Comparison of ENCODE assay signal across 8 cellular contexts in genomic region chr7:28296571-28297483, GRCh38.
DNase-seq lines count a peak whose midpoint lies in the region; ATAC-seq, FAIRE-seq and TF ChIP-seq lines count a peak whose summit lies in the region.

No MANE protein-coding gene starts in this region.

- no peak overlapping the region for H3K4me3 ChIP-seq in GM23248
- no peak overlapping the region for H3K4me3 ChIP-seq in lower lobe of right lung
- H3K4me3 ChIP-seq in gastroesophageal sphincter, result no peak overlapping the region

- H3K27me3 ChIP-seq in GM23248 (replicated peaks; ENCODE audit: insufficient read depth) (no peaks in the 10 kb centered on the region), lower lobe of right lung (ENCODE audit: low read depth) (no peaks in the 10 kb centered on the region), gastroesophageal sphincter (peaks cover 8% of the 10 kb centered on the region)

- no peak for TF ChIP-seq POLR2A in gastroesophageal sphincter (IDR thresholded peaks at IDR 0.05)

- WGBS in GM23248 (ENCODE audit: low coverage in 1 of 2, low lambda C conversion rate in 2 of 2, missing lambda C conversion rate in 2 of 2), 2 experiments, result 33 to 39% methylated on average over 4 of the region's 4 CpGs
- WGBS in gastroesophageal sphincter (ENCODE audit: low coverage in 1 of 2), 2 donors, result 62 to 67% methylated on average over 3 to 4 of the region's 4 CpGs

- H3K36me3 ChIP-seq in GM23248 (ENCODE audit: low read depth) (no peaks in the 10 kb centered on the region), lower lobe of right lung (no peaks in the 10 kb centered on the region), gastroesophageal sphincter (no peaks in the 10 kb centered on the region)

- H4K20me1 ChIP-seq in GM23248 (ENCODE audit: insufficient read depth), result no peaks in the 10 kb centered on the region

- H3K9me2 ChIP-seq in GM23248 (ENCODE audit: insufficient read depth), result no peaks in the 10 kb centered on the region

- no peak for FAIRE-seq in frontal cortex (lab: Jason Lieb, UNC)

- H3K79me2 ChIP-seq in GM23248 (ENCODE audit: insufficient read depth), result no peaks in the 10 kb centered on the region

- no peak overlapping the region for H3K9ac ChIP-seq in GM23248

- H2AFZ ChIP-seq in GM23248, result no peak overlapping the region

- H3K4me2 ChIP-seq in GM23248 (ENCODE audit: unreplicated experiment), result no peak overlapping the region

- H3F3A ChIP-seq in GM23248 (ENCODE audit: insufficient read depth), result peaks cover 28% of the 10 kb centered on the region

- peak overlapping the region; percentile 45 for H3K27ac ChIP-seq in GM23248
- H3K27ac ChIP-seq in lower lobe of right lung, result no peak overlapping the region
- H3K27ac ChIP-seq in gastroesophageal sphincter, result no peak overlapping the region

- TF ChIP-seq CTCF in AG09319 (IDR thresholded peaks at IDR 0.05; ENCODE audit: low read depth, low read length), result peak; percentile 65
- peak; percentile 44 for TF ChIP-seq CTCF in lower lobe of right lung (IDR thresholded peaks at IDR 0.05)
- peak in 2 of 4 experiments; percentile 5 to 41 for TF ChIP-seq CTCF in gastroesophageal sphincter (IDR thresholded peaks at IDR 0.05)

- DNase-seq in AG09319 (ENCODE audit: extremely low read depth, low read depth), result no peak
- peak; percentile 68 for DNase-seq in GM23248
- peak; percentile 46 for DNase-seq in SK-N-DZ (ENCODE audit: low spot score)
- peak; percentile 52 for DNase-seq in astrocyte of the hippocampus (ENCODE audit: low read depth, low spot score)
- no peak for DNase-seq in lower lobe of right lung
- no peak for DNase-seq in NCI-H2171 treated with DMSO at 0.1 percent for 48 hours (lab: John Stamatoyannopoulos, UW)
- no peak for DNase-seq in frontal cortex (ENCODE audit: low spot score in 2 of 2)

- ATAC-seq in lower lobe of right lung (peak in 1 of 2 donors; percentile 30), gastroesophageal sphincter (no peak)

- H3K9me3 ChIP-seq in GM23248 (ENCODE audit: low read depth) (no peaks in the 10 kb centered on the region), lower lobe of right lung (no peaks in the 10 kb centered on the region), gastroesophageal sphincter (no peaks in the 10 kb centered on the region)

- intact Hi-C loops in lower lobe of right lung (cut with DNase I), result no loop called here

- in situ Hi-C loops in GM23248 (cut with MboI), result no loop called here

- peaks cover 33% of the 10 kb centered on the region for H3K4me1 ChIP-seq in GM23248 (ENCODE audit: insufficient read depth)
- peaks cover 4% of the 10 kb centered on the region for H3K4me1 ChIP-seq in lower lobe of right lung
- H3K4me1 ChIP-seq in gastroesophageal sphincter, result no peaks in the 10 kb centered on the region

- TF ChIP-seq EP300 in gastroesophageal sphincter (IDR thresholded peaks at IDR 0.05), result no peak

Comparison
In these comparisons a context has a peak if more than half of its experiments do, and no peak if none do; other contexts are left out.
1. DNase-seq: peak in GM23248 (single experiment), SK-N-DZ (single experiment) and astrocyte of the hippocampus (single experiment); none in AG09319 (single experiment), lower lobe of right lung (single experiment), NCI-H2171 treated with DMSO at 0.1 percent for 48 hours (single experiment) and frontal cortex (0 of 2).